1 cellular context compared by ENCODE assay signal in the genomic region with DNA sequence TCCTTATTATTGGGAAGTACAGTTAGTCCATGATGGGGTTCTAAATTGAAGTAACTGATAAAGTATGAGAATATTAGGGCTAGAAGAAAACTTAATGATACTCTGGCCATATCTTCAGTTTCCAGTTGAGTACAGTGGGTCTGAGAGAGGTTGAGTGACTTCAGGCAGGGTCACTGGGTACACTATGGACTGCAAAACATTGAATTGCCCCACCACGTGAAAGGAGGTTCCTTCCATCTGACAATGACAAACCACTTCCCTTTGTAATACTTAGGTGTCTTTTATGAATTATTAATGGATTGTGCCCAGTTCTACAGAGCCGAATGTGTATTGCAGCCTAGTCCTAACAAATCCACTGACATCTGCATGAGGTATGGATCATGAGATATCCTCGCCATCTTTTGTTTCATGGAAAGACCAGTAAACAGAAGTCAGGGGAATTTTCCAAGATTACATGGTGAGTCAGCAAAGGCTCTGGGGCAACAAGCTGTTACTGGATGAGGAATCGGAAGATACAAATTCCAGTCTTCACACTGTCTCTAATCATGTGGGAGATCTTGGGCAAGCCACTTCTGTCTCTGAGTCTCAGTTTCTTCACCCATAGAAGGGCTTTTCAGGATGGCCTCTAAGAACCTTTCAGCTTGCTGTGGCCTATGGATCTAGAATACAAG.
A peak's percentile ranks its signal among the peaks of the same experiment; 100 is the strongest.
TF ChIP-seq lines count a peak whose summit lies in the region.

No MANE protein-coding gene starts in this region.

TF ChIP-seq in SK-N-SH, 30 proteins besides CTCF, POLR2A, EP300 and RAD21 (continued from another document):
- TF ChIP-seq, protein P1, sequence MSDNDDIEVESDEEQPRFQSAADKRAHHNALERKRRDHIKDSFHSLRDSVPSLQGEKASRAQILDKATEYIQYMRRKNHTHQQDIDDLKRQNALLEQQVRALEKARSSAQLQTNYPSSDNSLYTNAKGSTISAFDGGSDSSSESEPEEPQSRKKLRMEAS (IDR thresholded peaks at IDR 0.05; ENCODE audit: low read depth): 0 out of 2 replicates have a peak, but pooled peaks have one; percentile 45
- TF ChIP-seq FOSL2 (IDR thresholded peaks at IDR 0.05; ENCODE audit: borderline replicate concordance, low read depth) (peak; percentile 53; the same call in 1 of the 2 replicates), RXRA (IDR thresholded peaks at IDR 0.05; ENCODE audit: borderline replicate concordance, low read depth) (no peak), YY1 (IDR thresholded peaks at IDR 0.05; ENCODE audit: low read depth) (no peak), ELF1 (IDR thresholded peaks at IDR 0.05) (no peak), SIN3A (IDR thresholded peaks at IDR 0.05; ENCODE audit: borderline replicate concordance, low read depth, low read length) (no peak), FOXJ3 (CRISPR knock-in tag; IDR thresholded peaks at IDR 0.05) (no peak), TCF12 (IDR thresholded peaks at IDR 0.05) (peak; percentile 29; the same call in 1 of the 2 replicates), MXI1 (IDR thresholded peaks at IDR 0.05; ENCODE audit: low read depth, low read length) (no peak), JUND (IDR thresholded peaks at IDR 0.05) (0 out of 2 replicates have a peak, but pooled peaks have one; percentile 15)
- TF ChIP-seq, protein P2, sequence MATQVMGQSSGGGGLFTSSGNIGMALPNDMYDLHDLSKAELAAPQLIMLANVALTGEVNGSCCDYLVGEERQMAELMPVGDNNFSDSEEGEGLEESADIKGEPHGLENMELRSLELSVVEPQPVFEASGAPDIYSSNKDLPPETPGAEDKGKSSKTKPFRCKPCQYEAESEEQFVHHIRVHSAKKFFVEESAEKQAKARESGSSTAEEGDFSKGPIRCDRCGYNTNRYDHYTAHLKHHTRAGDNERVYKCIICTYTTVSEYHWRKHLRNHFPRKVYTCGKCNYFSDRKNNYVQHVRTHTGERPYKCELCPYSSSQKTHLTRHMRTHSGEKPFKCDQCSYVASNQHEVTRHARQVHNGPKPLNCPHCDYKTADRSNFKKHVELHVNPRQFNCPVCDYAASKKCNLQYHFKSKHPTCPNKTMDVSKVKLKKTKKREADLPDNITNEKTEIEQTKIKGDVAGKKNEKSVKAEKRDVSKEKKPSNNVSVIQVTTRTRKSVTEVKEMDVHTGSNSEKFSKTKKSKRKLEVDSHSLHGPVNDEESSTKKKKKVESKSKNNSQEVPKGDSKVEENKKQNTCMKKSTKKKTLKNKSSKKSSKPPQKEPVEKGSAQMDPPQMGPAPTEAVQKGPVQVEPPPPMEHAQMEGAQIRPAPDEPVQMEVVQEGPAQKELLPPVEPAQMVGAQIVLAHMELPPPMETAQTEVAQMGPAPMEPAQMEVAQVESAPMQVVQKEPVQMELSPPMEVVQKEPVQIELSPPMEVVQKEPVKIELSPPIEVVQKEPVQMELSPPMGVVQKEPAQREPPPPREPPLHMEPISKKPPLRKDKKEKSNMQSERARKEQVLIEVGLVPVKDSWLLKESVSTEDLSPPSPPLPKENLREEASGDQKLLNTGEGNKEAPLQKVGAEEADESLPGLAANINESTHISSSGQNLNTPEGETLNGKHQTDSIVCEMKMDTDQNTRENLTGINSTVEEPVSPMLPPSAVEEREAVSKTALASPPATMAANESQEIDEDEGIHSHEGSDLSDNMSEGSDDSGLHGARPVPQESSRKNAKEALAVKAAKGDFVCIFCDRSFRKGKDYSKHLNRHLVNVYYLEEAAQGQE (IDR thresholded peaks at IDR 0.05; ENCODE audit: low read depth, low read length): no peak
